In genomic region chr10:44752451-44753441, GRCh38 we compare ENCODE assay signal across 12 cellular contexts.
DNase-seq lines count a peak whose midpoint lies in the region; ATAC-seq, FAIRE-seq and TF ChIP-seq lines count a peak whose summit lies in the region.
"Had no signal": no experiment of that assay in that cellular context is flagged by ENCODE, and none has a peak within 500 bp of the region (broad histone marks: within the 10 kb centered on the region; RNA-seq: fewer than 3 reads in every experiment).

No MANE protein-coding gene starts in this region.

- ATAC-seq in GM19467 (IDR thresholded peaks at IDR 0.05; ENCODE audit: unreplicated experiment) (no peak), GM18517 (IDR thresholded peaks at IDR 0.05; ENCODE audit: unreplicated experiment) (no peak), GM18867 (IDR thresholded peaks at IDR 0.05; ENCODE audit: unreplicated experiment) (no peak), HG02588 (IDR thresholded peaks at IDR 0.05; ENCODE audit: unreplicated experiment) (no peak)
- ATAC-seq: stimulated activated naive CD8-positive, alpha-beta T cell treated with anti-CD3 and anti-CD28 coated beads, Interleukin-15, Interleukin-2, amounts not matched to agents 100 U/mL and 50 U/mL, for 24 hours had no signal

- H3K4me1 ChIP-seq in endothelial cell of umbilical vein (ENCODE audit: control insufficient read depth, extremely low read depth, insufficient read depth, low read length) = peaks cover 20% of the 10 kb centered on the region
- H3K4me1 ChIP-seq: parathyroid adenoma had no signal

- no peak overlapping the region for H2AFZ ChIP-seq in endothelial cell of umbilical vein (ENCODE audit: low read depth, low read length)
- H2AFZ ChIP-seq: parathyroid adenoma had no signal

- dilution Hi-C loops in endothelial cell of umbilical vein (cut with MboI; ENCODE audit: extremely low pct_ligation_motif_present, low sequenced_read_pairs) = no loop called here

- intact Hi-C loops in endothelial cell of umbilical vein (cut with micrococcal nuclease) = loop anchor here (1.0 kb wide), 2 partner anchors 49 to 183 kb away; no protein-coding TSS in a partner anchor

- no TSS peak for BruUV-seq in endothelial cell of umbilical vein (replicated peaks; lab: Mats Ljungman, UMichigan)

- H3K27ac ChIP-seq in endothelial cell of umbilical vein (ENCODE audit: insufficient read depth, low read depth, low read length) = no peak overlapping the region
- H3K27ac ChIP-seq: parathyroid adenoma had no signal

- CTCF ChIA-PET in endothelial cell of umbilical vein (lab: Charles Lee) = interaction anchor here (1.0 kb wide), 1 partner anchor 9 kb away, joined by 3 read pairs; no protein-coding TSS in a partner anchor

- DNase-seq in DMS79 treated with DMSO at 0.1 percent for 48 hours (lab: John Stamatoyannopoulos, UW) = peak; percentile 93
- DNase-seq in NCI-H446 (lab: John Stamatoyannopoulos, UW) = peak; percentile 71 to 90
- peak; percentile 80 for DNase-seq in endothelial cell of umbilical vein (ENCODE audit: low read depth, low spot score)
- DNase-seq in pulmonary artery endothelial cell (ENCODE audit: low read depth, low spot score) = peak; percentile 52
- DNase-seq: activated naive CD4-positive, alpha-beta T cell treated with Interleukin-2 at 50 U/mL for 16 hours; stimulated activated naive CD8-positive, alpha-beta T cell treated with anti-CD3 and anti-CD28 coated beads, Interleukin-15, Interleukin-2, amounts not matched to agents 100 U/mL and 50 U/mL, for 24 hours had no signal

- H3K27me3 ChIP-seq in endothelial cell of umbilical vein (ENCODE audit: control insufficient read depth in 2 of 2, insufficient read depth in 2 of 2, low read length in 2 of 2) = no peaks in the 10 kb centered on the region

- no peak overlapping the region for H3K4me3 ChIP-seq in endothelial cell of umbilical vein (replicated peaks in 1 of 3; ENCODE audit: insufficient read depth in 1 of 3, low read depth in 1 of 3, low read length in 3 of 3)

- no peak for TF ChIP-seq POLR2A in endothelial cell of umbilical vein (IDR thresholded peaks at IDR 0.05; ENCODE audit: low read depth, low read length)

- no peaks in the 10 kb centered on the region for H3K9me3 ChIP-seq in endothelial cell of umbilical vein (replicated peaks; ENCODE audit: control insufficient read depth, insufficient read depth, low read length)

- H3K4me2 ChIP-seq in endothelial cell of umbilical vein (ENCODE audit: insufficient read depth, low read length) = no peak overlapping the region

- FAIRE-seq in endothelial cell of umbilical vein (lab: Jason Lieb, UNC) = peak; percentile 98
- FAIRE-seq: G401.6 had no signal

- no peak for TF ChIP-seq CTCF in endothelial cell of umbilical vein (IDR thresholded peaks at IDR 0.05; ENCODE audit: extremely low read depth in 1 of 2, insufficient read depth in 1 of 2, low read depth in 1 of 2, low read length in 2 of 2)

- no peaks in the 10 kb centered on the region for H3K79me2 ChIP-seq in endothelial cell of umbilical vein (ENCODE audit: control insufficient read depth, insufficient read depth, low read length)
- H3K79me2 ChIP-seq: parathyroid adenoma had no signal

- POLR2A ChIA-PET in endothelial cell of umbilical vein (lab: Charles Lee) = no interaction called here

- H3K9me1 ChIP-seq in endothelial cell of umbilical vein (replicated peaks; ENCODE audit: control insufficient read depth, extremely low read depth, insufficient read depth, low read length) = no peaks in the 10 kb centered on the region

- H3K36me3 ChIP-seq in endothelial cell of umbilical vein (ENCODE audit: control insufficient read depth in 2 of 2, extremely low read depth in 1 of 2, insufficient read depth in 2 of 2, low read length in 2 of 2) = no peaks in the 10 kb centered on the region

- no peaks in the 10 kb centered on the region for H4K20me1 ChIP-seq in endothelial cell of umbilical vein (replicated peaks; ENCODE audit: control insufficient read depth, extremely low read depth, insufficient read depth, low read length)

- H3K9ac ChIP-seq in endothelial cell of umbilical vein (replicated peaks; ENCODE audit: extremely low read depth, insufficient read depth, low read length) = no peak overlapping the region
- H3K9ac ChIP-seq: parathyroid adenoma had no signal

TF ChIP-seq in endothelial cell of umbilical vein, 7 proteins besides CTCF, POLR2A, EP300 and RAD21:
- TF ChIP-seq GATA2 (IDR thresholded peaks at IDR 0.05; ENCODE audit: insufficient read depth, insufficient read length, low read depth, low read length) (no peak), FOS (IDR thresholded peaks at IDR 0.05; ENCODE audit: borderline replicate concordance, insufficient read depth, low read length) (peak; percentile 89), POLR2AphosphoS5 (IDR thresholded peaks at IDR 0.05; ENCODE audit: insufficient read depth, low read depth, low read length) (peak; percentile 64)
TF ChIP-seq in endothelial cell of umbilical vein: peak in this region for 2.
